Comparison of ENCODE assay signal across 26 cellular contexts in the genomic region with DNA sequence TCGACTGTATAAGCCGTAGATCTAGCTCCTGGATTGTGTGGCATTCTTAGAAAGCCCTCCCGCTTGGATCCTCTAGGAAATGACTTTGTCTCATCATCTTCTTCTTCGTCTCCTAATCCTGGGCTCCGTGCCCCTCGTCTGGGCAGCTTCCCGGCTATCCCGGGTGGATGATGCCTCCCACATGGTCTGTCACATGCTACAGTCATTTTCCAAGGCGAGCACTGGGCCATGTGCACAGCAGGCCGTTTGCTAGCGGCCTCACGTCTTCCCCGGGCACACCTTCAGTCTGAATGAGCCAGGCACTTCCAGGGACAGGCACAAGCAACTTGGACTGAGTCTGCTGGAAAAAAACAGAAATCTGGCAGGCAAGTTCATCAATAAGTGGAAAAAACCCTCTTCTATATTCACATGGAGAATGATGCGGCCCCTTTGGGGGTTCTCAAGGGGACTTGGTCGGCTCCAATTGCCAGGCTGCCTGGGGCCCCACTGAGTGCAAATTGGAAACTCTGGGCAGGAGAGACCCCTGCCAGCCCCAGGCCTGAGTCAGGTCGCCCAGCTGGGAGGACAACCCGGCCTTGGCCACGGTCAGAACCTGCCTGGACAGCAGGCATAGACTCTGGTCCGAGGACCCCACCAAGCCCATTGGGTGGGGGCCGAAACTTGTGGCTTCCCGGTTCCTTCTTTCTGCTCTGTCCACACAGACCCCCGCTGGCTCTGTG. TPM values are rescaled to one million over a fixed set of nuclear protein-coding genes. Genes with fewer than 3 reads are reported as not detected.
"Had no signal": no experiment of that assay in that cellular context is flagged by ENCODE, and none has a peak within 500 bp of the region (broad histone marks: within the 10 kb centered on the region; RNA-seq: fewer than 3 reads in every experiment).

No MANE protein-coding gene starts in this region.

- H3K27me3 Mint-ChIP-seq: activated CD4-positive, alpha-beta T cell treated with anti-CD3 and anti-CD28 coated beads for 36 hours; activated naive CD8-positive, alpha-beta T cell treated with anti-CD3 and anti-CD28 coated beads for 36 hours had no signal

- H3K4me3 ChIP-seq: breast epithelium, SJCRH30 had no signal

- H3K27ac Mint-ChIP-seq: activated CD4-positive, alpha-beta memory T cell treated with anti-CD3 and anti-CD28 coated beads, Interleukin-2, amount 10 ng/mL, durations not matched to agents 7 days and 5 days; activated CD4-positive, alpha-beta T cell treated with anti-CD3 and anti-CD28 coated beads for 36 hours; activated naive CD4-positive, alpha-beta T cell treated with anti-CD3 and anti-CD28 coated beads, Interleukin-2, amount 10 ng/mL, durations not matched to agents 7 days and 5 days; activated naive CD8-positive, alpha-beta T cell treated with anti-CD3 and anti-CD28 coated beads for 36 hours; activated T-cell treated with anti-CD3 and anti-CD28 coated beads, Interleukin-2, amount 50 U/mL, for 72 hours; activated T-helper 2 cell treated with anti-CD3 and anti-CD28 coated beads, Interferon-gamma antibody, Interleukin-2, Interleukin-4, amounts not matched to agents 10 μg/mL and 5 μg/mL and 100 μg/mL, durations not matched to agents 14 hours and 24 hours and 36 hours had no signal

- H3K4me3 Mint-ChIP-seq: activated CD4-positive, alpha-beta memory T cell treated with anti-CD3 and anti-CD28 coated beads, Interleukin-2, amount 10 ng/mL, durations not matched to agents 7 days and 5 days; activated CD4-positive, alpha-beta T cell treated with anti-CD3 and anti-CD28 coated beads for 36 hours; activated naive CD4-positive, alpha-beta T cell treated with anti-CD3 and anti-CD28 coated beads, Interleukin-2, amount 10 ng/mL, durations not matched to agents 7 days and 5 days; activated naive CD8-positive, alpha-beta T cell treated with anti-CD3 and anti-CD28 coated beads for 36 hours; activated T-cell treated with anti-CD3 and anti-CD28 coated beads, Interleukin-2, amount 50 U/mL, for 72 hours had no signal

- H3K9ac ChIP-seq: SK-N-SH had no signal

- DNase-seq: activated CD4-positive, alpha-beta memory T cell treated with anti-CD3 and anti-CD28 coated beads, Interleukin-2, amount 10 ng/mL, durations not matched to agents 7 days and 5 days; activated CD4-positive, alpha-beta T cell treated with anti-CD3 and anti-CD28 coated beads for 36 hours; activated CD4-positive, alpha-beta T cell treated with anti-CD3 and anti-CD28 coated beads, Interleukin-2, amount 50 U/mL, for 1 hour; activated gamma-delta T cell treated with Interleukin-2 at 50 U/mL for 16 hours; activated naive CD4-positive, alpha-beta T cell treated with anti-CD3 and anti-CD28 coated beads, Interleukin-2, amount 10 ng/mL, durations not matched to agents 7 days and 5 days; activated naive CD8-positive, alpha-beta T cell treated with anti-CD3 and anti-CD28 coated beads for 36 hours; activated T-cell treated with anti-CD3 and anti-CD28 coated beads for 4 hours; activated T-cell treated with anti-CD3 and anti-CD28 coated beads, Interleukin-2, amount 50 U/mL, for 72 hours; KG1; NCI-H1048; NCI-H1417; NCI-H1694; NCI-H2029 treated with DMSO at 0.1 percent for 48 hours; NCI-H446 treated with DMSO at 0.1 percent for 48 hours; NCI-H526; NCI-H774; RPMI8226; SJCRH30; SK-N-SH; T-helper 1 cell had no signal

- H3K9me3 Mint-ChIP-seq: activated CD4-positive, alpha-beta memory T cell treated with anti-CD3 and anti-CD28 coated beads, Interleukin-2, amount 10 ng/mL, durations not matched to agents 7 days and 5 days; activated naive CD4-positive, alpha-beta T cell treated with anti-CD3 and anti-CD28 coated beads, Interleukin-2, amount 10 ng/mL, durations not matched to agents 7 days and 5 days; activated naive CD8-positive, alpha-beta T cell treated with anti-CD3 and anti-CD28 coated beads for 36 hours; activated T-cell treated with anti-CD3 and anti-CD28 coated beads, Interleukin-2, amount 50 U/mL, for 72 hours; activated T-helper 2 cell treated with anti-CD3 and anti-CD28 coated beads, Interferon-gamma antibody, Interleukin-2, Interleukin-4, amounts not matched to agents 10 μg/mL and 5 μg/mL and 100 μg/mL, durations not matched to agents 14 hours and 24 hours and 36 hours had no signal

- ATAC-seq: activated CD4-positive, alpha-beta T cell treated with anti-CD3 and anti-CD28 coated beads for 36 hours; activated T-cell treated with anti-CD3 and anti-CD28 coated beads, Interleukin-2, amount 50 U/mL, for 72 hours; Panc1; Right ventricle myocardium inferior had no signal

- H3K4me1 ChIP-seq: breast epithelium, SJCRH30 had no signal

- H3K36me3 Mint-ChIP-seq: activated naive CD4-positive, alpha-beta T cell treated with anti-CD3 and anti-CD28 coated beads, Interleukin-2, amount 10 ng/mL, durations not matched to agents 7 days and 5 days; activated naive CD8-positive, alpha-beta T cell treated with anti-CD3 and anti-CD28 coated beads for 36 hours had no signal

- H3K4me1 Mint-ChIP-seq: activated CD4-positive, alpha-beta T cell treated with anti-CD3 and anti-CD28 coated beads for 36 hours; activated naive CD8-positive, alpha-beta T cell treated with anti-CD3 and anti-CD28 coated beads for 36 hours had no signal

- H3K4me2 ChIP-seq: SK-N-SH had no signal

- H3K27ac ChIP-seq: breast epithelium, SJCRH30, VCaP had no signal

- H3K36me3 ChIP-seq: breast epithelium, SJCRH30 had no signal

RNA-seq across cellular contexts. Expression of a gene that starts 11.1 kb away (rescaled TPM):
- total RNA-seq: LHCN-M2, SJCRH30 had no signal
